In genomic region chr7:20598479-20599419, GRCh38 we compare ENCODE assay signal across 8 cellular contexts. TPM values are rescaled to one million over a fixed set of nuclear protein-coding genes. Genes with fewer than 3 reads are reported as not detected.
A peak's percentile ranks its signal among the peaks of the same experiment; 100 is the strongest.
DNase-seq lines count a peak whose midpoint lies in the region; ATAC-seq and TF ChIP-seq lines count a peak whose summit lies in the region.

No MANE protein-coding gene starts in this region.

- ATAC-seq in GM19035 (IDR thresholded peaks at IDR 0.05; ENCODE audit: unreplicated experiment) (peak; percentile 79), HG03139 (IDR thresholded peaks at IDR 0.05; ENCODE audit: unreplicated experiment) (peak; percentile 60)

- H3K4me3 ChIP-seq in right atrium auricular region (peak overlapping the region in 1 of 2 donors; percentile 2), skeletal muscle satellite cell (ENCODE audit: low read length) (peak overlapping the region; percentile 56)

- DNase-seq in D341Med (ENCODE audit: low spot score), result peak; percentile 50
- peak; percentile 1 for DNase-seq in NCI-H2171 (lab: John Stamatoyannopoulos, UW)
- DNase-seq in amniotic epithelial cell (ENCODE audit: low read depth), result peak; percentile 74
- no peak for DNase-seq in right atrium auricular region (ENCODE audit: low spot score)
- no peak for DNase-seq in activated naive CD4-positive, alpha-beta T cell treated with Interleukin-2 at 50 U/mL for 16 hours

- H3K9ac ChIP-seq in skeletal muscle satellite cell (ENCODE audit: low read depth, low read length), result peak overlapping the region; percentile 52

- H3K9me3 ChIP-seq in right atrium auricular region, result no peaks in the 10 kb centered on the region
- no peaks in the 10 kb centered on the region for H3K9me3 ChIP-seq in skeletal muscle satellite cell (replicated peaks; ENCODE audit: low read length)

- H3K27me3 ChIP-seq in right atrium auricular region (no peaks in the 10 kb centered on the region), skeletal muscle satellite cell (ENCODE audit: control insufficient read depth, insufficient read depth, low read length) (peaks cover 2% of the 10 kb centered on the region)

- H3K4me1 ChIP-seq in right atrium auricular region, result no peaks in the 10 kb centered on the region
- peaks cover 36% of the 10 kb centered on the region for H3K4me1 ChIP-seq in skeletal muscle satellite cell (ENCODE audit: control insufficient read depth, insufficient read depth, low read length)

- peak overlapping the region; percentile 80 for H3K4me2 ChIP-seq in skeletal muscle satellite cell (ENCODE audit: low read length)

- peak; percentile 56 to 84 for TF ChIP-seq CTCF in right atrium auricular region (IDR thresholded peaks at IDR 0.05)

- no peaks in the 10 kb centered on the region for H3K36me3 ChIP-seq in right atrium auricular region
- no peaks in the 10 kb centered on the region for H3K36me3 ChIP-seq in skeletal muscle satellite cell (ENCODE audit: insufficient read depth, low read length)

- H3K27ac ChIP-seq in right atrium auricular region, result no peak overlapping the region

RNA-seq across cellular contexts. Expression of gene ABCB5, which starts 16.7 kb away (rescaled TPM):
- not detected for total RNA-seq in right atrium auricular region
- total RNA-seq in skeletal muscle satellite cell (2012; rRNA removed), result not detected in 2 replicates

Comparison
In these comparisons a context has a peak if more than half of its experiments do, and no peak if none do; other contexts are left out.
1. DNase-seq: peak in D341Med (single experiment), NCI-H2171 (single experiment) and amniotic epithelial cell (single experiment); none in right atrium auricular region (single experiment) and activated naive CD4-positive, alpha-beta T cell treated with Interleukin-2 at 50 U/mL for 16 hours (single experiment).